1 cellular context compared by ENCODE assay signal in genomic region chr19:48632692-48633147, GRCh38.
A peak's percentile ranks its signal among the peaks of the same experiment; 100 is the strongest.
TF ChIP-seq lines count a peak whose summit lies in the region.

No MANE protein-coding gene starts in this region.

TF ChIP-seq in HEK293, 187 proteins besides CTCF, POLR2A, EP300 and RAD21 (continued from another document):
- TF ChIP-seq PRDM10 (tag by site-specific recombination; IDR thresholded peaks at IDR 0.05), result peak; percentile 27; the same call in 1 of the 2 replicates
- no peak for TF ChIP-seq ZNF501 (tag by site-specific recombination; IDR thresholded peaks at IDR 0.05)
- TF ChIP-seq KLF16 (tag by site-specific recombination; IDR thresholded peaks at IDR 0.05), result no peak
- no peak for TF ChIP-seq ZNF146 (tag by site-specific recombination; IDR thresholded peaks at IDR 0.05)
- TF ChIP-seq ZBTB20 (tag by site-specific recombination; IDR thresholded peaks at IDR 0.05), result no peak
- no peak for TF ChIP-seq ZSCAN30 (tag by site-specific recombination; IDR thresholded peaks at IDR 0.05)
- no peak for TF ChIP-seq YY1 (tag by site-specific recombination; IDR thresholded peaks at IDR 0.05)
- TF ChIP-seq ZNF26 (tag by site-specific recombination; IDR thresholded peaks at IDR 0.05), result no peak
- TF ChIP-seq ZNF596 (tag by site-specific recombination; IDR thresholded peaks at IDR 0.05), result no peak
- TF ChIP-seq ZNF645 (tag by site-specific recombination; IDR thresholded peaks at IDR 0.05), result no peak
- TF ChIP-seq MEIS1 (CRISPR knock-in tag; IDR thresholded peaks at IDR 0.05; ENCODE audit: borderline replicate concordance), result no peak
- no peak for TF ChIP-seq ZNF175 (tag by site-specific recombination; IDR thresholded peaks at IDR 0.05)
- no peak for TF ChIP-seq ZNF354C (tag by site-specific recombination; IDR thresholded peaks at IDR 0.05; ENCODE audit: borderline replicate concordance, low read depth)
- TF ChIP-seq ZNF112 (tag by site-specific recombination; IDR thresholded peaks at IDR 0.05), result no peak
- TF ChIP-seq SCRT2 (tag by site-specific recombination; IDR thresholded peaks at IDR 0.05), result peak; percentile 26; the same call in 1 of the 2 replicates
- TF ChIP-seq ZBTB26 (tag by site-specific recombination; optimal IDR thresholded peaks at IDR 0.05), result no peak
TF ChIP-seq in HEK293: peak in this region for 4.
